In genomic region chrX:110317820-110318663, GRCh38 we compare ENCODE assay signal across 1 cellular context.
TF ChIP-seq lines count a peak whose summit lies in the region.

Gene AMMECR1, minus strand, starts transcription at chrX:110318085. Its CDS starts 14 bp downstream, at chrX:110318071.

TF ChIP-seq in K562, 482 proteins besides CTCF, POLR2A, EP300 and RAD21 (continued from another document and continues in another):
- TF ChIP-seq MGA (IDR thresholded peaks at IDR 0.05) (peak; percentile 91), HDGF (IDR thresholded peaks at IDR 0.05) (no peak), NONO (IDR thresholded peaks at IDR 0.05; ENCODE audit: low read depth in 2 of 2, low read length in 1 of 2) (peak in 1 of 2 experiments; percentile 79; a peak in 2 of 4 replicates), RBM39 (optimal IDR thresholded peaks at IDR 0.05; ENCODE audit: low read depth, low read length) (no peak), ZNF384 (IDR thresholded peaks at IDR 0.05; ENCODE audit: low read depth, low read length) (0 out of 2 replicates have a peak, but pooled peaks have one; percentile 17), HBP1 (CRISPR knock-in tag; IDR thresholded peaks at IDR 0.05) (peak; percentile 54; the same call in 1 of the 2 replicates), ZNF589 (CRISPR knock-in tag; IDR thresholded peaks at IDR 0.05; ENCODE audit: low read depth) (peak; percentile 94), ZNF408 (CRISPR knock-in tag; IDR thresholded peaks at IDR 0.05; ENCODE audit: low read depth) (no peak), MXD1 (CRISPR knock-in tag; IDR thresholded peaks at IDR 0.05; ENCODE audit: borderline replicate concordance, poor library complexity, severe bottlenecking) (no peak), ZFPM2 (CRISPR knock-in tag; IDR thresholded peaks at IDR 0.05) (no peak), LCOR (CRISPR knock-in tag; IDR thresholded peaks at IDR 0.05) (peak; percentile 64; the same call in 1 of the 2 replicates), PREB (CRISPR knock-in tag; IDR thresholded peaks at IDR 0.05) (0 out of 2 replicates have a peak, but pooled peaks have one; percentile 52), ZKSCAN1 (IDR thresholded peaks at IDR 0.05; ENCODE audit: low read depth, low read length) (0 out of 2 replicates have a peak, but pooled peaks have one; percentile 15), ZNF512 (tag; IDR thresholded peaks at IDR 0.05) (peak; percentile 44; the same call in 1 of the 2 replicates), KDM5B (IDR thresholded peaks at IDR 0.05; ENCODE audit: insufficient replicate concordance, low read depth, low read length) (peak; percentile 74), RBFOX2 (IDR thresholded peaks at IDR 0.05; ENCODE audit: low read depth, low read length) (peak; percentile 95), MXI1 (IDR thresholded peaks at IDR 0.05; ENCODE audit: low read depth, low read length) (no peak), TFAP4 (CRISPR knock-in tag; IDR thresholded peaks at IDR 0.05; ENCODE audit: borderline replicate concordance) (peak; percentile 36; the same call in 1 of the 2 replicates), HNRNPLL (IDR thresholded peaks at IDR 0.05; ENCODE audit: low read depth, low read length, poor library complexity, severe bottlenecking) (no peak), ZNF318 (IDR thresholded peaks at IDR 0.05; ENCODE audit: borderline replicate concordance in 1 of 2, low read depth in 1 of 2) (no peak), FOSL1 (tag; conservative IDR thresholded peaks at IDR 0.05) (peak; percentile 30; the same call in 1 of the 2 replicates), ZNF311 (CRISPR knock-in tag; IDR thresholded peaks at IDR 0.05) (no peak), ZNF77 (CRISPR knock-in tag; IDR thresholded peaks at IDR 0.05) (no peak)
